ENCODE assay signal across 15 cellular contexts in genomic region chr12:91414147-91414546, GRCh38.
DNase-seq lines count a peak whose midpoint lies in the region; ATAC-seq, FAIRE-seq and TF ChIP-seq lines count a peak whose summit lies in the region.
"Had no signal": no experiment of that assay in that cellular context is flagged by ENCODE, and none has a peak within 500 bp of the region (broad histone marks: within the 10 kb centered on the region; RNA-seq: fewer than 3 reads in every experiment).

No MANE protein-coding gene starts in this region.

- no peak overlapping the region for H2AFZ ChIP-seq in mesenchymal stem cell (ENCODE audit: low read depth, low read length)

- peak overlapping the region; percentile 29 for H3K9ac ChIP-seq in mesenchymal stem cell (ENCODE audit: low read length)

- no peaks in the 10 kb centered on the region for H3K27me3 ChIP-seq in BJ (ENCODE audit: control insufficient read depth, insufficient read depth, low read length)
- H3K27me3 ChIP-seq in mesenchymal stem cell (ENCODE audit: control insufficient read depth in 1 of 2, insufficient read depth in 1 of 2, low read length in 2 of 2), result no peaks in the 10 kb centered on the region
- no peaks in the 10 kb centered on the region for H3K27me3 ChIP-seq in psoas muscle (ENCODE audit: insufficient read depth in 3 of 3, low read length in 2 of 3)

- H2BK15ac ChIP-seq in mesenchymal stem cell (ENCODE audit: low read depth, poor library complexity, severe bottlenecking), result no peak overlapping the region

- H4K8ac ChIP-seq in mesenchymal stem cell (ENCODE audit: low read length), result no peak overlapping the region

- no peak overlapping the region for H2BK120ac ChIP-seq in mesenchymal stem cell (ENCODE audit: low read depth, low read length)

- H2AK5ac ChIP-seq in mesenchymal stem cell (ENCODE audit: low read length, severe bottlenecking), result no peak overlapping the region

- peak; percentile 9 for DNase-seq in BJ (ENCODE audit: low read depth)
- DNase-seq in M059J (ENCODE audit: low read depth), result peak; percentile 40
- no peak for DNase-seq in mesenchymal stem cell
- no peak for DNase-seq in psoas muscle
- DNase-seq in NCI-H2171 (lab: John Stamatoyannopoulos, UW), result no peak
- DNase-seq in mesenteric fat pad (ENCODE audit: low spot score), result no peak
- DNase-seq: DMS79, GDM1, Karpas-422, NCI-H1417, NCI-H2029 had no signal

- H3K36me3 ChIP-seq in BJ (ENCODE audit: control insufficient read depth, insufficient read depth, low read length) (no peaks in the 10 kb centered on the region), mesenchymal stem cell (ENCODE audit: control insufficient read depth in 1 of 2, insufficient read depth in 2 of 2, low read depth in 1 of 2, low read length in 2 of 2) (no peaks in the 10 kb centered on the region), psoas muscle (ENCODE audit: insufficient read depth in 1 of 2, low read depth in 1 of 2) (no peaks in the 10 kb centered on the region)

- no peak for TF ChIP-seq CTCF in BJ (IDR thresholded peaks at IDR 0.05; ENCODE audit: insufficient read depth, low read depth, low read length)
- TF ChIP-seq CTCF in psoas muscle (IDR thresholded peaks at IDR 0.05), result no peak

- H3K9me3 ChIP-seq in mesenchymal stem cell (ENCODE audit: control insufficient read depth, low read length) (no peaks in the 10 kb centered on the region), psoas muscle (no peaks in the 10 kb centered on the region)

- no peak overlapping the region for H3K4ac ChIP-seq in mesenchymal stem cell (ENCODE audit: low read depth in 1 of 2, low read length in 2 of 2)

- WGBS in mesenchymal stem cell, result no CpG with 5 or more reads among the region's 1 CpG
- 81 to 92% (median 89%) methylated on average over 1 of the region's 1 CpG for WGBS in psoas muscle, 3 donors

- no peak overlapping the region for H2BK12ac ChIP-seq in mesenchymal stem cell (ENCODE audit: low read length in 2 of 2)

- CTCF ChIA-PET in BJ (lab: Yijun Ruan, JAX), result interaction anchor here (0.5 to 1.2 kb wide), 2 partner anchors 27 to 83 kb away, joined by 3 read pairs; no protein-coding TSS in a partner anchor

- intact Hi-C loops in psoas muscle (cut with DNase I), result no loop called here

- no peak overlapping the region for H3K4me2 ChIP-seq in mesenchymal stem cell (ENCODE audit: low read length, poor library complexity, severe bottlenecking)
- H3K4me2 ChIP-seq: GM23338 had no signal

- H4K91ac ChIP-seq in mesenchymal stem cell (ENCODE audit: low read length), result no peak overlapping the region

- ATAC-seq in psoas muscle (no peak), GM21447 (IDR thresholded peaks at IDR 0.05; ENCODE audit: unreplicated experiment) (no peak)
- ATAC-seq: GM23338 had no signal

- H2BK5ac ChIP-seq in mesenchymal stem cell (ENCODE audit: low read depth, low read length, poor library complexity, severe bottlenecking), result no peak overlapping the region

- no peak overlapping the region for H3K23ac ChIP-seq in mesenchymal stem cell (ENCODE audit: low read length in 2 of 2)

- H3K18ac ChIP-seq in mesenchymal stem cell (ENCODE audit: low read depth in 1 of 2, low read length in 2 of 2), result no peak overlapping the region

- POLR2A ChIA-PET in BJ (lab: Charles Lee), result no interaction called here

- H3K14ac ChIP-seq in mesenchymal stem cell (ENCODE audit: low read length in 2 of 2), result no peak overlapping the region

- H3K27ac ChIP-seq in mesenchymal stem cell (ENCODE audit: low read length, poor library complexity, severe bottlenecking) (no peak overlapping the region), psoas muscle (no peak overlapping the region)

- H3K4me3 ChIP-seq in BJ (ENCODE audit: low read depth, low read length), result no peak overlapping the region
- H3K4me3 ChIP-seq in mesenchymal stem cell (ENCODE audit: insufficient read depth in 1 of 2, low read depth in 1 of 2, low read length in 2 of 2), result peak overlapping the region in 1 of 2 experiments; percentile 31
- H3K4me3 ChIP-seq in psoas muscle, result no peak overlapping the region
- H3K4me3 ChIP-seq: GM23338 had no signal

- H3K4me1 ChIP-seq in mesenchymal stem cell (ENCODE audit: control insufficient read depth, insufficient read depth, low read depth, low read length), result no peaks in the 10 kb centered on the region
- H3K4me1 ChIP-seq in psoas muscle, result no peaks in the 10 kb centered on the region

- no peaks in the 10 kb centered on the region for H3K79me1 ChIP-seq in mesenchymal stem cell (replicated peaks; ENCODE audit: low read length, poor library complexity, severe bottlenecking)

- peak; percentile 99 for FAIRE-seq in endometrium (lab: Jason Lieb, UNC)
- FAIRE-seq: GM12892 had no signal

Comparison
In these comparisons a context has a peak if more than half of its experiments do, and no peak if none do; other contexts are left out.
1. DNase-seq: peak in BJ (single experiment) and M059J (single experiment); none in mesenchymal stem cell (single experiment), psoas muscle (0 of 2), NCI-H2171 (single experiment) and mesenteric fat pad (single experiment).